In genomic region chrX:47200385-47201150, GRCh38 we compare ENCODE assay signal across 9 cellular contexts. TPM values are rescaled to one million over a fixed set of nuclear protein-coding genes. Genes with fewer than 3 reads are reported as not detected.
A peak's percentile ranks its signal among the peaks of the same experiment; 100 is the strongest.
DNase-seq lines count a peak whose midpoint lies in the region; ATAC-seq and TF ChIP-seq lines count a peak whose summit lies in the region.
"Had no signal": no experiment of that assay in that cellular context is flagged by ENCODE, and none has a peak within 500 bp of the region (broad histone marks: within the 10 kb centered on the region; RNA-seq: fewer than 3 reads in every experiment).

No MANE protein-coding gene starts in this region.

- peaks cover 90% of the 10 kb centered on the region for H3K36me3 ChIP-seq in WERI-Rb-1

- ATAC-seq in foreskin keratinocyte (peak; percentile 85), HG03439 (IDR thresholded peaks at IDR 0.05; ENCODE audit: unreplicated experiment) (no peak)

- TF ChIP-seq CTCF in WERI-Rb-1 (IDR thresholded peaks at IDR 0.05; ENCODE audit: low read depth, low read length): 0 out of 2 replicates have a peak, but pooled peaks have one; percentile 10
- TF ChIP-seq CTCF in foreskin keratinocyte (conservative IDR thresholded peaks at IDR 0.05): peak; percentile 53

- H3K4me1 ChIP-seq in foreskin keratinocyte: no peaks in the 10 kb centered on the region

- H3K4me3 ChIP-seq in WERI-Rb-1 (ENCODE audit: low read depth, low read length) (no peak overlapping the region), skin epidermis (no peak overlapping the region)

- H3K27me3 ChIP-seq in WERI-Rb-1 (ENCODE audit: insufficient read depth, low read depth, severe bottlenecking) (no peaks in the 10 kb centered on the region), foreskin keratinocyte (no peaks in the 10 kb centered on the region)
- H3K27me3 ChIP-seq: neutrophil had no signal

- H3K27ac ChIP-seq in WERI-Rb-1 (no peak overlapping the region), foreskin keratinocyte (no peak overlapping the region), skin epidermis (peak overlapping the region in 11 of 21 experiments; percentile 13 to 86 (median 78))
- H3K27ac ChIP-seq: neutrophil had no signal

- DNase-seq in DMS53 (lab: John Stamatoyannopoulos, UW): peak; percentile 32
- no peak for DNase-seq in DMS53 treated with DMSO at 0.1 percent for 48 hours (lab: John Stamatoyannopoulos, UW; ENCODE audit: unreplicated experiment)
- DNase-seq in WERI-Rb-1: no peak
- DNase-seq in foreskin keratinocyte: peak in 1 of 2 donors; percentile 54
- DNase-seq in mesenteric fat pad (ENCODE audit: low spot score): no peak
- no peak for DNase-seq in amygdala (lab: John Stamatoyannopoulos, UW)

- H3K9me3 ChIP-seq in WERI-Rb-1 (ENCODE audit: severe bottlenecking): no peaks in the 10 kb centered on the region
- H3K9me3 ChIP-seq: neutrophil had no signal

RNA-seq across cellular contexts. Expression of gene UBA1, which starts 6.9 kb away (rescaled TPM):
- total RNA-seq in foreskin keratinocyte (178 and 181 TPM in 2 replicates), mesenteric fat pad (189 TPM)
- 161 and 163 TPM in 2 replicates for polyA plus RNA-seq in foreskin keratinocyte

RNA-seq across cellular contexts. Expression of gene CDK16, which starts 17.9 kb away (rescaled TPM):
- 84.1 and 94.2 TPM in 2 replicates for total RNA-seq in foreskin keratinocyte
- polyA plus RNA-seq in foreskin keratinocyte: 79.6 and 90.8 TPM in 2 replicates
- 80.6 TPM for total RNA-seq in mesenteric fat pad

RNA-seq across cellular contexts. Expression of gene USP11, which starts 32.2 kb away (rescaled TPM):
- 14.1 and 15.6 TPM in 2 replicates for total RNA-seq in foreskin keratinocyte
- 10.5 and 12.0 TPM in 2 replicates for polyA plus RNA-seq in foreskin keratinocyte
- 42.2 TPM for total RNA-seq in mesenteric fat pad

RNA-seq across cellular contexts. Expression of gene RBM10, which starts 55.5 kb away (rescaled TPM):
- total RNA-seq in foreskin keratinocyte (47.4 and 51.4 TPM in 2 replicates), mesenteric fat pad (23.6 TPM)
- 31.8 and 34.3 TPM in 2 replicates for polyA plus RNA-seq in foreskin keratinocyte

RNA-seq across cellular contexts. Expression of gene NDUFB11, which starts 56.1 kb away (rescaled TPM):
- total RNA-seq in foreskin keratinocyte (84.7 and 94.3 TPM in 2 replicates), mesenteric fat pad (58.6 TPM)
- polyA plus RNA-seq in foreskin keratinocyte: 124 and 134 TPM in 2 replicates

Comparison
In these comparisons a context has a peak if more than half of its experiments do, and no peak if none do; other contexts are left out.
1. H3K27ac ChIP-seq: peak in skin epidermis (11 of 21); none in WERI-Rb-1 (single experiment) and foreskin keratinocyte (single experiment).